Comparison of ENCODE assay signal across 1 cellular context in the genomic region with DNA sequence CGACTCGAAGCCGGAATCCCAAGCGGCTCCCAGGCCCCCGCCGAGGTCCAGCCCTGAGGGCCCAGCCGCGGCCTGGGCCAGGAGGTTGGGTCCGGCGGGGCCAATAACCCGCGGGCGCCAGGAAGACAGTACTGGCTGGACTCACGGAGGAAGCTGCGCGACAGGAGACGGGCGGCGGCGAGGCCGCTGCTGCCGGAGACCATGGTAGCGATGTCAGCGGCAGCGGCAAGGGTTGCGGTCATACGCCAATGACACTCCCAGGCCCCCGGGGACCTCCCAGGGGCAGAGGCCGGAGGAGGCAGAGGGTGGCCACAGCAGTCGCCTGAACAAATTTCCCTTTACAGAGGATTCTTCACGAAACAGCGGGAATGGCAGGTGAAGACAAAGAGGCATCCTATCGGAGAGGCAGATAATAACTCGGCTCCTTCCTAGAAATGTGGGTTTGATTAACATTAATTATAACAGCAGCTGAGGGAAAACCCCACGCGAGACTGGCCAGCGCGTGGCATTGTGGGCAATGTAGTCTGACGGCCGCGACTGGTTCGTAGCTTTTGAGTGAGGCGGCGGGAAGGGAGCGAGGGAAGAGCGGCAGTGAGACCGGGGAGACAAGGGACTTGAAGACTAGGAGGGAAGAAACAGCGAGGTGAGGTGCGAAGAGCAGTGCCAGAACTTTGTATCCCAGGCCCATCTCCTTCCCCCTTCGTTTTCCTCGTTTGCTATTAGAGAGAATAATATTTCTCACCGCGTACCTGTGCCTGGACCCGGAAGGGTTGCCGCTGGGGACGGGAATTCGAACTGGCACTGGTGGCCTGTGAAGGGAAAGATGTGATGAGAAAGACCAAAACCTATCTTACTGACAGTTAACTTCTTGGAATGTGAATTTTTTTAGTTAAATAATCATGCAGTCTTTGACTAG.
TF ChIP-seq lines count a peak whose summit lies in the region.

A gene (minus strand): TSS at position 253 of the 916 bp plus-strand sequence. CDS start 11 bp downstream, at position 242.

TF ChIP-seq in HepG2, 621 proteins besides CTCF, POLR2A, EP300 and RAD21 (continued from another document and continues in another):
- TF ChIP-seq ZNF274 (CRISPR knock-in tag; IDR thresholded peaks at IDR 0.05), result peak; percentile 81; the same call in 1 of the 2 replicates
- TF ChIP-seq CAMTA2 (CRISPR knock-in tag; IDR thresholded peaks at IDR 0.05; ENCODE audit: borderline replicate concordance), result no peak
- TF ChIP-seq ZNF136 (CRISPR knock-in tag; IDR thresholded peaks at IDR 0.05; ENCODE audit: low read depth), result no peak
- TF ChIP-seq, protein P1, sequence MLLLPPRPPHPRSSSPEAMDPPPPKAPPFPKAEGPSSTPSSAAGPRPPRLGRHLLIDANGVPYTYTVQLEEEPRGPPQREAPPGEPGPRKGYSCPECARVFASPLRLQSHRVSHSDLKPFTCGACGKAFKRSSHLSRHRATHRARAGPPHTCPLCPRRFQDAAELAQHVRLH (CRISPR knock-in tag; IDR thresholded peaks at IDR 0.05; ENCODE audit: borderline replicate concordance, low read depth), result no peak; the same call in 1 of the 2 replicates
- TF ChIP-seq, protein P2, sequence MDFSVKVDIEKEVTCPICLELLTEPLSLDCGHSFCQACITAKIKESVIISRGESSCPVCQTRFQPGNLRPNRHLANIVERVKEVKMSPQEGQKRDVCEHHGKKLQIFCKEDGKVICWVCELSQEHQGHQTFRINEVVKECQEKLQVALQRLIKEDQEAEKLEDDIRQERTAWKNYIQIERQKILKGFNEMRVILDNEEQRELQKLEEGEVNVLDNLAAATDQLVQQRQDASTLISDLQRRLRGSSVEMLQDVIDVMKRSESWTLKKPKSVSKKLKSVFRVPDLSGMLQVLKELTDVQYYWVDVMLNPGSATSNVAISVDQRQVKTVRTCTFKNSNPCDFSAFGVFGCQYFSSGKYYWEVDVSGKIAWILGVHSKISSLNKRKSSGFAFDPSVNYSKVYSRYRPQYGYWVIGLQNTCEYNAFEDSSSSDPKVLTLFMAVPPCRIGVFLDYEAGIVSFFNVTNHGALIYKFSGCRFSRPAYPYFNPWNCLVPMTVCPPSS (IDR thresholded peaks at IDR 0.05), result no peak
- TF ChIP-seq ZNF225 (CRISPR knock-in tag; IDR thresholded peaks at IDR 0.05), result peak; percentile 12; the same call in 1 of the 2 replicates
- TF ChIP-seq TEAD2 (CRISPR knock-in tag; IDR thresholded peaks at IDR 0.05), result no peak
- TF ChIP-seq, protein P3, sequence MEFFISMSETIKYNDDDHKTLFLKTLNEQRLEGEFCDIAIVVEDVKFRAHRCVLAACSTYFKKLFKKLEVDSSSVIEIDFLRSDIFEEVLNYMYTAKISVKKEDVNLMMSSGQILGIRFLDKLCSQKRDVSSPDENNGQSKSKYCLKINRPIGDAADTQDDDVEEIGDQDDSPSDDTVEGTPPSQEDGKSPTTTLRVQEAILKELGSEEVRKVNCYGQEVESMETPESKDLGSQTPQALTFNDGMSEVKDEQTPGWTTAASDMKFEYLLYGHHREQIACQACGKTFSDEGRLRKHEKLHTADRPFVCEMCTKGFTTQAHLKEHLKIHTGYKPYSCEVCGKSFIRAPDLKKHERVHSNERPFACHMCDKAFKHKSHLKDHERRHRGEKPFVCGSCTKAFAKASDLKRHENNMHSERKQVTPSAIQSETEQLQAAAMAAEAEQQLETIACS (CRISPR knock-in tag; IDR thresholded peaks at IDR 0.05), result no peak
- TF ChIP-seq ZNF772 (CRISPR knock-in tag; IDR thresholded peaks at IDR 0.05), result no peak
- no peak for TF ChIP-seq ADNP (CRISPR knock-in tag; IDR thresholded peaks at IDR 0.05)
- no peak for TF ChIP-seq HNRNPL (IDR thresholded peaks at IDR 0.05; ENCODE audit: low read depth, low read length)
- TF ChIP-seq, protein P4, sequence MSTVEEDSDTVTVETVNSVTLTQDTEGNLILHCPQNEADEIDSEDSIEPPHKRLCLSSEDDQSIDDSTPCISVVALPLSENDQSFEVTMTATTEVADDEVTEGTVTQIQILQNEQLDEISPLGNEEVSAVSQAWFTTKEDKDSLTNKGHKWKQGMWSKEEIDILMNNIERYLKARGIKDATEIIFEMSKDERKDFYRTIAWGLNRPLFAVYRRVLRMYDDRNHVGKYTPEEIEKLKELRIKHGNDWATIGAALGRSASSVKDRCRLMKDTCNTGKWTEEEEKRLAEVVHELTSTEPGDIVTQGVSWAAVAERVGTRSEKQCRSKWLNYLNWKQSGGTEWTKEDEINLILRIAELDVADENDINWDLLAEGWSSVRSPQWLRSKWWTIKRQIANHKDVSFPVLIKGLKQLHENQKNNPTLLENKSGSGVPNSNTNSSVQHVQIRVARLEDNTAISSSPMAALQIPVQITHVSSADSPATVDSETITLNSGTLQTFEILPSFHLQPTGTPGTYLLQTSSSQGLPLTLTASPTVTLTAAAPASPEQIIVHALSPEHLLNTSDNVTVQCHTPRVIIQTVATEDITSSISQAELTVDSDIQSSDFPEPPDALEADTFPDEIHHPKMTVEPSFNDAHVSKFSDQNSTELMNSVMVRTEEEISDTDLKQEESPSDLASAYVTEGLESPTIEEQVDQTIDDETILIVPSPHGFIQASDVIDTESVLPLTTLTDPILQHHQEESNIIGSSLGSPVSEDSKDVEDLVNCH (CRISPR knock-in tag; IDR thresholded peaks at IDR 0.05), result no peak
- peak; percentile 76 for TF ChIP-seq PHF20 (CRISPR knock-in tag; IDR thresholded peaks at IDR 0.05)
- peak; percentile 74; the same call in 1 of the 2 replicates for TF ChIP-seq SMAD1 (CRISPR knock-in tag; IDR thresholded peaks at IDR 0.05; ENCODE audit: borderline replicate concordance, low read depth)
- no peak for TF ChIP-seq MAFF (IDR thresholded peaks at IDR 0.05; ENCODE audit: low read depth, low read length)
- no peak for TF ChIP-seq ZMYM2 (CRISPR knock-in tag; IDR thresholded peaks at IDR 0.05)
- TF ChIP-seq ZNF543 (CRISPR knock-in tag; IDR thresholded peaks at IDR 0.05), result 0 out of 2 replicates have a peak, but pooled peaks have one; percentile 28
- TF ChIP-seq ZKSCAN1 (IDR thresholded peaks at IDR 0.05; ENCODE audit: low read length), result no peak
- TF ChIP-seq, protein P5, sequence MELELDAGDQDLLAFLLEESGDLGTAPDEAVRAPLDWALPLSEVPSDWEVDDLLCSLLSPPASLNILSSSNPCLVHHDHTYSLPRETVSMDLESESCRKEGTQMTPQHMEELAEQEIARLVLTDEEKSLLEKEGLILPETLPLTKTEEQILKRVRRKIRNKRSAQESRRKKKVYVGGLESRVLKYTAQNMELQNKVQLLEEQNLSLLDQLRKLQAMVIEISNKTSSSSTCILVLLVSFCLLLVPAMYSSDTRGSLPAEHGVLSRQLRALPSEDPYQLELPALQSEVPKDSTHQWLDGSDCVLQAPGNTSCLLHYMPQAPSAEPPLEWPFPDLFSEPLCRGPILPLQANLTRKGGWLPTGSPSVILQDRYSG (CRISPR knock-in tag; IDR thresholded peaks at IDR 0.05), result no peak
- TF ChIP-seq, protein P6, sequence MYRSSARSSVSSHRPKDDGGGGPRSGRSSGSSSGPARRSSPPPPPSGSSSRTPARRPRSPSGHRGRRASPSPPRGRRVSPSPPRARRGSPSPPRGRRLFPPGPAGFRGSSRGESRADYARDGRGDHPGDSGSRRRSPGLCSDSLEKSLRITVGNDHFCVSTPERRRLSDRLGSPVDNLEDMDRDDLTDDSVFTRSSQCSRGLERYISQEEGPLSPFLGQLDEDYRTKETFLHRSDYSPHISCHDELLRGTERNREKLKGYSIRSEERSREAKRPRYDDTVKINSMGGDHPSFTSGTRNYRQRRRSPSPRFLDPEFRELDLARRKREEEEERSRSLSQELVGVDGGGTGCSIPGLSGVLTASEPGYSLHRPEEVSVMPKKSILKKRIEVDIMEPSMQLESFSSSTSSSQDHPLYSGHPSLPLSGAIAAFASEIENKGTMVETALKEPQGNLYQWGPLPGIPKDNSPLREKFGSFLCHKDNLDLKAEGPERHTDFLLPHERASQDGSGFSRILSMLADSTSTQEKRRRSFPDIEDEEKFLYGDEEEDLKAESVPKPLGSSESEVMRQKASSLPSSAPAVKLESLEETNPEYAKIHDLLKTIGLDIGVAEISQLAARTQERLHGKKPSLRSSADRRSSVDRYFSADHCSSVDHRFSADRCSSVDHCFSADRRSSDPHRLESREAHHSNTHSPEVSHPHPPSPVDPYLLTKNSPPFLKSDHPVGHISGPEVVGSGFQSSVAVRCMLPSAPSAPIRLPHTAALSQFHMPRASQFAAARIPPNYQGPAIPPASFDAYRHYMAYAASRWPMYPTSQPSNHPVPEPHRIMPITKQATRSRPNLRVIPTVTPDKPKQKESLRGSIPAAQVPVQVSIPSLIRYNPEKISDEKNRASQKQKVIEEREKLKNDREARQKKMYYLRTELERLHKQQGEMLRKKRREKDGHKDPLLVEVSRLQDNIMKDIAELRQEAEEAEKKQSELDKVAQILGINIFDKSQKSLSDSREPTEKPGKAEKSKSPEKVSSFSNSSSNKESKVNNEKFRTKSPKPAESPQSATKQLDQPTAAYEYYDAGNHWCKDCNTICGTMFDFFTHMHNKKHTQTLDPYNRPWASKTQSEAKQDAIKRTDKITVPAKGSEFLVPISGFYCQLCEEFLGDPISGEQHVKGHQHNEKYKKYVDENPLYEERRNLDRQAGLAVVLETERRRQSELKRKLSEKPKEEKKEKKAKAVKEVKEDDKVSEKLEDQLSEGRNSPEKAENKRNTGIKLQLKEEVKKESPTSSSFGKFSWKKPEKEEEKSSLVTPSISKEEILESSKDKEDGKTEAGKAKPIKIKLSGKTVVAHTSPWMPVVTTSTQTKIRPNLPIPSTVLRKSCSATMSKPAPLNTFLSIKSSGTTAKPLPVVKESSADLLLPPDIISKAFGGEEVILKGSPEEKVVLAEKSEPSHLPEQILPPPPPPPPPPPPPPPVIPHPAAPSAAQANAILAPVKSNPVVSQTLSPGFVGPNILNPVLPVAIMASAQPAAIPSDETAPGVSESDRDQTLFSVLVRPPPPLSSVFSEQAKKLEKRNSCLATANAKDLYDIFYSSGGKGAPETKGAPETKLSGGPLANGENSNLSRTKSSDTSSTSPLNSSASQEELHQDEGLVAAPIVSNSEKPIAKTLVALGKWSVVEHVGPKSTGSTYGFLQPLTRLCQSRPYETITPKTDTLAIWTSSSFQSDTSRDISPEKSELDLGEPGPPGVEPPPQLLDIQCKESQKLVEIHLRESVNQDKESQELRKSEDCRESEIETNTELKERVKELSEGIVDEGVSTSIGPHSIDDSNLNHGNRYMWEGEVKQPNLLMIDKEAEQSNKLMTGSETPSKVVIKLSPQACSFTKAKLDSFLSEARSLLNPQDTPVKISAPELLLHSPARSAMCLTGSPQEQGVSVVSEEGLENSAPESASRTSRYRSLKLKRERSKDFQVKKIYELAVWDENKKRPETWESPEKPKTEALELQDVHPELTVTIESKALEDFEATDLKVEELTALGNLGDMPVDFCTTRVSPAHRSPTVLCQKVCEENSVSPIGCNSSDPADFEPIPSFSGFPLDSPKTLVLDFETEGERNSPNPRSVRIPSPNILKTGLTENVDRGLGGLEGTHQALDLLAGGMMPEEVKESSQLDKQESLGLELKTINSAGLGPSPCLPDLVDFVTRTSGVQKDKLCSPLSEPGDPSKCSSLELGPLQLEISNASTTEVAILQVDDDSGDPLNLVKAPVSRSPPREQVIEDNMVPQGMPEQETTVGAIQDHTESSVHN (CRISPR knock-in tag; IDR thresholded peaks at IDR 0.05), result peak; percentile 50; the same call in 1 of the 2 replicates
- TF ChIP-seq CENPX (CRISPR knock-in tag; IDR thresholded peaks at IDR 0.05), result no peak
- TF ChIP-seq AGO1 (IDR thresholded peaks at IDR 0.05; ENCODE audit: low read depth, low read length, poor library complexity, severe bottlenecking), result peak; percentile 59
- TF ChIP-seq, protein P7, sequence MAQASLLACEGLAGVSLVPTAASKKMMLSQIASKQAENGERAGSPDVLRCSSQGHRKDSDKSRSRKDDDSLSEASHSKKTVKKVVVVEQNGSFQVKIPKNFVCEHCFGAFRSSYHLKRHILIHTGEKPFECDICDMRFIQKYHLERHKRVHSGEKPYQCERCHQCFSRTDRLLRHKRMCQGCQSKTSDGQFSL (CRISPR knock-in tag; IDR thresholded peaks at IDR 0.05), result peak; percentile 30; the same call in 1 of the 2 replicates
- TF ChIP-seq ZMYM3 (CRISPR knock-in tag; IDR thresholded peaks at IDR 0.05), result peak; percentile 10; the same call in 1 of the 2 replicates
- TF ChIP-seq GATAD2A (CRISPR knock-in tag; IDR thresholded peaks at IDR 0.05), result peak; percentile 46
- peak; percentile 80; the same call in 1 of the 2 replicates for TF ChIP-seq SSRP1 (CRISPR knock-in tag; IDR thresholded peaks at IDR 0.05)
- no peak; the same call in none of the 2 replicates for TF ChIP-seq FOSL2 (CRISPR knock-in tag; IDR thresholded peaks at IDR 0.05)
- TF ChIP-seq GZF1 (CRISPR knock-in tag; IDR thresholded peaks at IDR 0.05), result peak; percentile 40; the same call in 1 of the 2 replicates
- TF ChIP-seq ATF7 (IDR thresholded peaks at IDR 0.05), result no peak
- 0 out of 2 replicates have a peak, but pooled peaks have one; percentile 22 for TF ChIP-seq ATF7 (CRISPR knock-in tag; IDR thresholded peaks at IDR 0.05)
- TF ChIP-seq IKZF1 (IDR thresholded peaks at IDR 0.05), result no peak
- TF ChIP-seq, protein P8, sequence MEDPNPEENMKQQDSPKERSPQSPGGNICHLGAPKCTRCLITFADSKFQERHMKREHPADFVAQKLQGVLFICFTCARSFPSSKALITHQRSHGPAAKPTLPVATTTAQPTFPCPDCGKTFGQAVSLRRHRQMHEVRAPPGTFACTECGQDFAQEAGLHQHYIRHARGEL (CRISPR knock-in tag; IDR thresholded peaks at IDR 0.05), result no peak
- peak; percentile 40; the same call in 1 of the 2 replicates for TF ChIP-seq KDM5B (CRISPR knock-in tag; IDR thresholded peaks at IDR 0.05; ENCODE audit: borderline replicate concordance)
- peak; percentile 92 for TF ChIP-seq SIN3A (IDR thresholded peaks at IDR 0.05; ENCODE audit: borderline replicate concordance, low read depth, low read length)
- peak; percentile 59 for TF ChIP-seq ERF (CRISPR knock-in tag; IDR thresholded peaks at IDR 0.05)
- peak; percentile 22; the same call in 1 of the 2 replicates for TF ChIP-seq ZNF556 (CRISPR knock-in tag; IDR thresholded peaks at IDR 0.05; ENCODE audit: borderline replicate concordance)
- TF ChIP-seq, protein P9, sequence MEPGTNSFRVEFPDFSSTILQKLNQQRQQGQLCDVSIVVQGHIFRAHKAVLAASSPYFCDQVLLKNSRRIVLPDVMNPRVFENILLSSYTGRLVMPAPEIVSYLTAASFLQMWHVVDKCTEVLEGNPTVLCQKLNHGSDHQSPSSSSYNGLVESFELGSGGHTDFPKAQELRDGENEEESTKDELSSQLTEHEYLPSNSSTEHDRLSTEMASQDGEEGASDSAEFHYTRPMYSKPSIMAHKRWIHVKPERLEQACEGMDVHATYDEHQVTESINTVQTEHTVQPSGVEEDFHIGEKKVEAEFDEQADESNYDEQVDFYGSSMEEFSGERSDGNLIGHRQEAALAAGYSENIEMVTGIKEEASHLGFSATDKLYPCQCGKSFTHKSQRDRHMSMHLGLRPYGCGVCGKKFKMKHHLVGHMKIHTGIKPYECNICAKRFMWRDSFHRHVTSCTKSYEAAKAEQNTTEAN (CRISPR knock-in tag; conservative IDR thresholded peaks at IDR 0.05), result 0 out of 2 replicates have a peak, but pooled peaks have one; percentile 6
- TF ChIP-seq TOPORS (CRISPR knock-in tag; IDR thresholded peaks at IDR 0.05), result peak; percentile 60; the same call in 1 of the 2 replicates
- no peak for TF ChIP-seq KDM1A (CRISPR knock-in tag; IDR thresholded peaks at IDR 0.05)
- TF ChIP-seq, protein P10, sequence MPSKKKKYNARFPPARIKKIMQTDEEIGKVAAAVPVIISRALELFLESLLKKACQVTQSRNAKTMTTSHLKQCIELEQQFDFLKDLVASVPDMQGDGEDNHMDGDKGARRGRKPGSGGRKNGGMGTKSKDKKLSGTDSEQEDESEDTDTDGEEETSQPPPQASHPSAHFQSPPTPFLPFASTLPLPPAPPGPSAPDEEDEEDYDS (CRISPR knock-in tag; IDR thresholded peaks at IDR 0.05), result no peak; the same call in 1 of the 2 replicates
- TF ChIP-seq SP1 (IDR thresholded peaks at IDR 0.05), result no peak
- no peak for TF ChIP-seq SP1 (CRISPR knock-in tag; IDR thresholded peaks at IDR 0.05)
- TF ChIP-seq ZNF263 (CRISPR knock-in tag; IDR thresholded peaks at IDR 0.05), result 0 out of 2 replicates have a peak, but pooled peaks have one; percentile 9
